8 cellular contexts compared by ENCODE assay signal in genomic region chr2:85750509-85751299, GRCh38. TPM values are rescaled to one million over a fixed set of nuclear protein-coding genes. Genes with fewer than 3 reads are reported as not detected.
DNase-seq lines count a peak whose midpoint lies in the region; ATAC-seq lines count a peak whose summit lies in the region.

No MANE protein-coding gene starts in this region.

- peaks cover 13% of the 10 kb centered on the region for H3K4me1 Mint-ChIP-seq in activated CD4-positive, alpha-beta T cell treated with anti-CD3 and anti-CD28 coated beads, Interleukin-2, amount 10 ng/mL, durations not matched to agents 7 days and 5 days

- no peaks in the 10 kb centered on the region for H3K36me3 Mint-ChIP-seq in activated CD4-positive, alpha-beta T cell treated with anti-CD3 and anti-CD28 coated beads, Interleukin-2, amount 10 ng/mL, durations not matched to agents 7 days and 5 days (ENCODE audit: low read depth)

- POLR2A ChIA-PET in activated CD4-positive, alpha-beta T cell treated with anti-CD3 and anti-CD28 coated beads, Interleukin-2, amount 10 ng/mL, durations not matched to agents 7 days and 5 days (lab: Charles Lee) = no interaction called here

- no peak overlapping the region for H3K27ac Mint-ChIP-seq in activated CD4-positive, alpha-beta T cell treated with anti-CD3 and anti-CD28 coated beads, Interleukin-2, amount 10 ng/mL, durations not matched to agents 7 days and 5 days

- no peaks in the 10 kb centered on the region for H3K9me3 Mint-ChIP-seq in activated CD4-positive, alpha-beta T cell treated with anti-CD3 and anti-CD28 coated beads, Interleukin-2, amount 10 ng/mL, durations not matched to agents 7 days and 5 days

- no peak overlapping the region for H3K4me3 Mint-ChIP-seq in activated CD4-positive, alpha-beta T cell treated with anti-CD3 and anti-CD28 coated beads, Interleukin-2, amount 10 ng/mL, durations not matched to agents 7 days and 5 days

- CTCF ChIA-PET in activated CD4-positive, alpha-beta T cell treated with anti-CD3 and anti-CD28 coated beads, Interleukin-2, amount 10 ng/mL, durations not matched to agents 7 days and 5 days (lab: Charles Lee) = interaction anchor here (0.8 to 5.8 kb wide), 12 partner anchors 10 to 355 kb away, joined by 3 to 33 read pairs (median 3); partner anchors contain the start of genes POLR1A and PTCD3

- peaks cover 74% of the 10 kb centered on the region for H3K27me3 Mint-ChIP-seq in activated CD4-positive, alpha-beta T cell treated with anti-CD3 and anti-CD28 coated beads, Interleukin-2, amount 10 ng/mL, durations not matched to agents 7 days and 5 days

- no peak for ATAC-seq in GM21786 (IDR thresholded peaks at IDR 0.05; ENCODE audit: unreplicated experiment)

- DNase-seq in NCI-H1436 (lab: John Stamatoyannopoulos, UW) (peak; percentile 11), NCI-H1436 treated with DMSO at 0.1 percent for 48 hours (lab: John Stamatoyannopoulos, UW) (no peak), NCI-H446 treated with DMSO at 0.1 percent for 48 hours (lab: John Stamatoyannopoulos, UW) (peak; percentile 81), lung microvascular endothelial cell (ENCODE audit: low read depth in 2 of 2) (peak; percentile 71 to 76)
- peak; percentile 67 for DNase-seq in activated CD4-positive, alpha-beta T cell treated with anti-CD3 and anti-CD28 coated beads, Interleukin-2, amount 10 ng/mL, durations not matched to agents 7 days and 5 days
- DNase-seq in effector CD4-positive, alpha-beta T cell = peak; percentile 30
- peak; percentile 34 for DNase-seq in stimulated activated CD8-positive, alpha-beta memory T cell treated with anti-CD3 and anti-CD28 coated beads, Interleukin-15, amount 100 ng/mL, for 48 hours (ENCODE audit: low read depth in 2 of 2)

RNA-seq across cellular contexts. Expression of gene ATOH8, which starts 3.1 kb away (rescaled TPM):
- total RNA-seq in activated CD4-positive, alpha-beta T cell treated with anti-CD3 and anti-CD28 coated beads, Interleukin-2, amount 10 ng/mL, durations not matched to agents 7 days and 5 days = under 1 TPM; 0.10 to 0.12 TPM
- 9.8 and 44.6 TPM in 2 replicates for total RNA-seq in lung microvascular endothelial cell

RNA-seq across cellular contexts. Expression of gene GNLY, which starts 56.5 kb away (rescaled TPM):
- total RNA-seq in activated CD4-positive, alpha-beta T cell treated with anti-CD3 and anti-CD28 coated beads, Interleukin-2, amount 10 ng/mL, durations not matched to agents 7 days and 5 days = 10 to 100 TPM; 72.9 to 75.5 TPM
- not detected in 2 replicates for total RNA-seq in lung microvascular endothelial cell

Comparison
In these comparisons a context has a peak if more than half of its experiments do, and no peak if none do; other contexts are left out.
1. RNA of gene GNLY, which starts 56.5 kb away (total RNA-seq): 72.9 to 75.5 TPM in activated CD4-positive, alpha-beta T cell treated with anti-CD3 and anti-CD28 coated beads, Interleukin-2, amount 10 ng/mL, durations not matched to agents 7 days and 5 days; not detected in lung microvascular endothelial cell; every median in the first group is over 10 times any median in the second.